17 cellular contexts compared by ENCODE assay signal in genomic region chr12:75699728-75700496, GRCh38.
DNase-seq lines count a peak whose midpoint lies in the region; FAIRE-seq and TF ChIP-seq lines count a peak whose summit lies in the region.
"Had no signal": no experiment of that assay in that cellular context is flagged by ENCODE, and none has a peak within 500 bp of the region (broad histone marks: within the 10 kb centered on the region; RNA-seq: fewer than 3 reads in every experiment).

No MANE protein-coding gene starts in this region.

- H3K14ac ChIP-seq in H1 (ENCODE audit: insufficient read length) = no peak overlapping the region

- H3K4me1 ChIP-seq in H1 (replicated peaks in 1 of 4; ENCODE audit: control insufficient read depth in 3 of 4, insufficient read depth in 4 of 4, low read length in 3 of 4) = peaks cover 0 to 6% (median 3%) of the 10 kb centered on the region in 4 experiments; a peak in 3 of 7 replicates
- H3K4me1 ChIP-seq: psoas muscle, stomach had no signal

- FAIRE-seq in H1 (lab: Jason Lieb, UNC) = peak; percentile 76

- no peak overlapping the region for H3K23ac ChIP-seq in H1 (ENCODE audit: insufficient read length)

- H2BK15ac ChIP-seq in H1 (ENCODE audit: low read length) = no peak overlapping the region

- H3K18ac ChIP-seq in H1 (ENCODE audit: extremely low read depth, low read length) = no peak overlapping the region

- H3K56ac ChIP-seq in H1 (replicated peaks; ENCODE audit: insufficient read length, low read depth, low read length) = no peak overlapping the region

- TF ChIP-seq CTCF in H1 (IDR thresholded peaks at IDR 0.05; ENCODE audit: control extremely low read depth in 1 of 3, insufficient read depth in 1 of 3, low read depth in 1 of 3, low read length in 3 of 3) (no peak), mesothelial cell of epicardium (IDR thresholded peaks at IDR 0.05; ENCODE audit: unreplicated experiment) (no peak)

- H3K27me3 Mint-ChIP-seq in mesothelial cell of epicardium (ENCODE audit: low read depth) = no peaks in the 10 kb centered on the region

- H4K5ac ChIP-seq in H1 (ENCODE audit: insufficient read length, low read depth, low read length) = no peak overlapping the region

- H3K79me1 ChIP-seq in H1 (ENCODE audit: low read depth, low read length) = no peaks in the 10 kb centered on the region

- H4K91ac ChIP-seq in H1 (replicated peaks; ENCODE audit: insufficient read length, low read length) = no peak overlapping the region

- DNase-seq in EH (ENCODE audit: low read depth) (peak; percentile 33), NCI-H2029 (lab: John Stamatoyannopoulos, UW) (peak; percentile 81), H1 (ENCODE audit: low read depth in 1 of 2, low spot score in 2 of 2) (no peak), mesothelial cell of epicardium (ENCODE audit: low spot score in 2 of 2, unreplicated experiment in 2 of 2) (no peak), HuH-7.5 (ENCODE audit: low spot score) (no peak), activated gamma-delta T cell treated with Interleukin-2 at 50 U/mL for 16 hours (no peak), caudate nucleus (lab: John Stamatoyannopoulos, UW) (no peak), T1000 (lab: John Stamatoyannopoulos, UW) (no peak)
- DNase-seq: activated CD8-positive, alpha-beta T cell treated with anti-CD3 and anti-CD28 coated beads, Interleukin-2, amount 10 ng/mL, durations not matched to agents 7 days and 5 days; activated effector memory CD4-positive, alpha-beta T cell treated with anti-CD3 and anti-CD28 coated beads, Interleukin-2, amount 50 U/mL, for 16 hours; central memory CD4-positive, alpha-beta T cell; midbrain; NCI-H748 treated with DMSO at 0.1 percent for 48 hours; psoas muscle; stomach; T-helper 9 cell had no signal

- no peaks in the 10 kb centered on the region for H3K27me3 ChIP-seq in H1 (replicated peaks in 1 of 4; ENCODE audit: control insufficient read depth in 3 of 4, extremely low read depth in 1 of 4, insufficient read depth in 3 of 4, low read length in 3 of 4)
- H3K27me3 ChIP-seq: stomach had no signal

- H2BK12ac ChIP-seq in H1 (ENCODE audit: low read depth, low read length) = no peak overlapping the region

- no peak overlapping the region for H3K4me2 ChIP-seq in H1 (ENCODE audit: insufficient read depth in 1 of 2, low read depth in 2 of 2, low read length in 2 of 2)

- H2BK120ac ChIP-seq in H1 (replicated peaks; ENCODE audit: low read depth, low read length) = no peak overlapping the region

- peaks cover 12% of the 10 kb centered on the region for H3K9me3 Mint-ChIP-seq in mesothelial cell of epicardium

- 0 out of 2 replicates have a peak overlapping the region, but pooled peaks have one; percentile 78 for H2AFZ ChIP-seq in H1 (ENCODE audit: low read length)

- no peaks in the 10 kb centered on the region for H3K9me3 ChIP-seq in H1 (ENCODE audit: insufficient read depth in 2 of 2, low read depth in 1 of 2, low read length in 1 of 2)
- H3K9me3 ChIP-seq: HAP-1, psoas muscle, stomach had no signal

- WGBS in H1 (ENCODE audit: extremely low coverage in 1 of 2, insufficient coverage in 1 of 2, insufficient read length in 1 of 2, insufficient replicate concordance in 2 of 2, low coverage in 1 of 2, low lambda C conversion rate in 2 of 2, missing lambda C conversion rate in 1 of 2), 2 experiments = 65 to 100% methylated on average over 2 to 7 of the region's 7 CpGs

- H3K9ac ChIP-seq in H1 (replicated peaks in 1 of 4; ENCODE audit: extremely low read depth in 1 of 4, low read depth in 3 of 4, low read length in 3 of 4) = no peak overlapping the region

- no peak overlapping the region for H3K27ac ChIP-seq in H1 (ENCODE audit: low read depth, low read length)
- no peak overlapping the region for H3K27ac ChIP-seq in caudate nucleus (ENCODE audit: low read depth, low read length)
- H3K27ac ChIP-seq: psoas muscle, stomach had no signal

- H4K20me1 ChIP-seq in H1 (replicated peaks in 1 of 2; ENCODE audit: control insufficient read depth in 1 of 2, insufficient read depth in 2 of 2, low read length in 2 of 2) = no peaks in the 10 kb centered on the region

- H3K36me3 Mint-ChIP-seq in mesothelial cell of epicardium = no peaks in the 10 kb centered on the region

- H2BK20ac ChIP-seq in H1 (ENCODE audit: low read length) = no peak overlapping the region

- peak overlapping the region; percentile 85 for H3K27ac Mint-ChIP-seq in mesothelial cell of epicardium
- H3K27ac Mint-ChIP-seq: activated CD8-positive, alpha-beta T cell treated with anti-CD3 and anti-CD28 coated beads, Interleukin-2, amount 10 ng/mL, durations not matched to agents 7 days and 5 days had no signal

- H3K4ac ChIP-seq in H1 (replicated peaks; ENCODE audit: insufficient read length, low read depth, low read length) = no peak overlapping the region

- no peaks in the 10 kb centered on the region for H3K36me3 ChIP-seq in H1 (ENCODE audit: control insufficient read depth in 2 of 4, insufficient read depth in 4 of 4, low read length in 3 of 4)
- H3K36me3 ChIP-seq: HAP-1, stomach had no signal

- H3K79me2 ChIP-seq in H1 (ENCODE audit: control insufficient read depth in 1 of 2, insufficient read depth in 2 of 2, low read length in 2 of 2) = no peaks in the 10 kb centered on the region

- H3K4me1 Mint-ChIP-seq in mesothelial cell of epicardium = peaks cover 34% of the 10 kb centered on the region

- H3K23me2 ChIP-seq in H1 (ENCODE audit: low read depth, low read length) = no peaks in the 10 kb centered on the region

- H3K4me3 ChIP-seq in H1 (ENCODE audit: extremely low read depth in 1 of 4, insufficient read depth in 2 of 4, low read depth in 3 of 4, low read length in 4 of 4) = no peak overlapping the region
- H3K4me3 ChIP-seq: HAP-1, psoas muscle, stomach had no signal

- no peak for TF ChIP-seq EP300 in H1 (IDR thresholded peaks at IDR 0.05; ENCODE audit: borderline replicate concordance in 1 of 2, low read depth in 2 of 2, low read length in 2 of 2)

- TF ChIP-seq RAD21 in H1 (IDR thresholded peaks at IDR 0.05 in 1 of 2, conservative IDR thresholded peaks at IDR 0.05 in 1 of 2; ENCODE audit: low read depth in 2 of 2, low read length in 2 of 2) = no peak

- POLR2A ChIA-PET in H1 (lab: Charles Lee; ENCODE audit: partially characterized antibody) = interaction anchor here (1.5 kb wide), 1 partner anchor 11 kb away, joined by 4 read pairs; no protein-coding TSS in a partner anchor

- no peak overlapping the region for H2BK5ac ChIP-seq in H1 (ENCODE audit: low read depth, low read length)

- TF ChIP-seq POLR2A in H1 (IDR thresholded peaks at IDR 0.05; ENCODE audit: control extremely low read depth in 1 of 2, low read depth in 2 of 2, low read length in 2 of 2) = no peak

- no peak overlapping the region for H4K8ac ChIP-seq in H1 (ENCODE audit: extremely low read depth, insufficient read depth, low read length)

- H2AK5ac ChIP-seq in H1 (ENCODE audit: low read depth, low read length) = no peak overlapping the region

- H3K4me3 Mint-ChIP-seq in mesothelial cell of epicardium = no peak overlapping the region
- H3K4me3 Mint-ChIP-seq: activated CD8-positive, alpha-beta T cell treated with anti-CD3 and anti-CD28 coated beads, Interleukin-2, amount 10 ng/mL, durations not matched to agents 7 days and 5 days had no signal

- CTCF ChIA-PET in H1 (lab: Charles Lee; ENCODE audit: partially characterized antibody) = no interaction called here

TF ChIP-seq in H1, 55 proteins besides CTCF, POLR2A, EP300 and RAD21 (continues in another document):
- no peak for TF ChIP-seq GTF2F1 (IDR thresholded peaks at IDR 0.05; ENCODE audit: borderline replicate concordance, low read depth, low read length)
- TF ChIP-seq PHF8 (conservative IDR thresholded peaks at IDR 0.05; ENCODE audit: low read depth, low read length) = no peak
- no peak for TF ChIP-seq ATF3 (IDR thresholded peaks at IDR 0.05; ENCODE audit: insufficient read depth, low read depth, low read length)
- TF ChIP-seq ASH2L (IDR thresholded peaks at IDR 0.05; ENCODE audit: low read length) = no peak
- TF ChIP-seq CHD1 (IDR thresholded peaks at IDR 0.05; ENCODE audit: low read depth, low read length) = no peak
- no peak for TF ChIP-seq GABPA (IDR thresholded peaks at IDR 0.05; ENCODE audit: borderline replicate concordance, insufficient read depth, low read length)
- no peak for TF ChIP-seq TCF12 (IDR thresholded peaks at IDR 0.05; ENCODE audit: low read depth, low read length)
- no peak for TF ChIP-seq JUN (IDR thresholded peaks at IDR 0.05; ENCODE audit: low read depth, low read length)

Comparison
In these comparisons a context has a peak if more than half of its experiments do, and no peak if none do; other contexts are left out.
1. DNase-seq: peak in EH (single experiment) and NCI-H2029 (single experiment); none in H1 (0 of 2), mesothelial cell of epicardium (0 of 2), HuH-7.5 (single experiment), activated gamma-delta T cell treated with Interleukin-2 at 50 U/mL for 16 hours (single experiment), caudate nucleus (0 of 61) and T1000 (single experiment).